ENCODE assay signal across 8 cellular contexts in the genomic region with DNA sequence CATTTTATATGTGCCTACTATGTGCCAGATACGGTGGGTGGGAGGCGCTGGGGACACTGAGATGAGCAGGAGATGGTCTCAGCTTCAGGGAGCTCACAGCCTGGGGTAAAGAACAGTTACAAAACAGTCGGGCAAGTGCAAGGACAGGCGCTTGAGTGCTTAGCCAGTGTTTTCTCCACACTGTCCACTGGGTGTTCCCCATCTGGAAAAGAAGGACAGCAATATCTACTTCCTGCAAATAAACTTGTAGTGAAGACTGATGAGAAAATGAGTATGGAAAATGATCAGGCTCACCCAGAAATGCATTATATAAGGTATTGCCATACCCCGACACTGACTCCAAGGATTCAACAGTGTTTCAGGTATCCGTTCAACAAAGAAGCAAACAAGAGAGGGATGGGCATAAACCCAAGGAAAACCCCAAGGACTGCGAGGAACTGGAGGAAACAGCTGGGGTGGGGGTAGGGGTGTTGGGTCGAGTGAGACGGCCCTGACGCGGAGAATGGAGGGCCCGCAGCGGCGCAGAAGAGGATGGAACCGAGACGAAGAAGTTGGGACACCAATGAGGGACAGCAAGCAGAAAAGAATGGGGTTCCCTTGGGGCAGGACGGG. TPM values are rescaled to one million over a fixed set of nuclear protein-coding genes. Genes with fewer than 3 reads are reported as not detected.
DNase-seq lines count a peak whose midpoint lies in the region; ATAC-seq and TF ChIP-seq lines count a peak whose summit lies in the region.

No MANE protein-coding gene starts in this region.

- no peaks in the 10 kb centered on the region for H3K9me2 ChIP-seq in PC-9 (ENCODE audit: insufficient read depth)

- no peaks in the 10 kb centered on the region for H3F3A ChIP-seq in PC-9 (ENCODE audit: insufficient read depth, low read depth)

- H3K9me3 Mint-ChIP-seq in activated T-cell treated with anti-CD3 and anti-CD28 coated beads, Interleukin-2, amount 50 U/mL, for 4 hours, result no peaks in the 10 kb centered on the region
- no peaks in the 10 kb centered on the region for H3K9me3 Mint-ChIP-seq in memory B cell

- peak overlapping the region; percentile 90 for H3K4me3 Mint-ChIP-seq in activated T-cell treated with anti-CD3 and anti-CD28 coated beads, Interleukin-2, amount 50 U/mL, for 4 hours
- peak overlapping the region; percentile 95 for H3K4me3 Mint-ChIP-seq in memory B cell

- WGBS in ectodermal cell, 2 experiments, result 7 to 12% methylated on average over 17 of the region's 17 CpGs
- 20 to 43% methylated on average over 1 to 17 of the region's 17 CpGs for WGBS in transverse colon (ENCODE audit: low coverage in 1 of 2), 2 donors

- peaks cover 39% of the 10 kb centered on the region for H3K79me2 ChIP-seq in PC-9 (ENCODE audit: low read depth)

- no peak for DNase-seq in activated T-cell treated with anti-CD3 and anti-CD28 coated beads, Interleukin-2, amount 50 U/mL, for 4 hours
- no peak for DNase-seq in activated T-cell treated with anti-CD3 and anti-CD28 coated beads, Interleukin-2, amount 50 U/mL, for 48 hours
- DNase-seq in PC-9 (peak; percentile 20 to 62), memory B cell (ENCODE audit: low spot score in 2 of 2) (no peak), transverse colon (no peak)
- DNase-seq in activated CD8-positive, alpha-beta memory T cell treated with anti-CD3 and anti-CD28 coated beads for 24 hours, result no peak

- CTCF ChIA-PET in PC-9 (lab: Charles Lee), result no interaction called here

- BruUV-seq in PC-9 (replicated peaks; lab: Mats Ljungman, UMichigan), result TSS peak; percentile 40

- H3K27ac Mint-ChIP-seq in memory B cell, result peak overlapping the region; percentile 69

- no peak for ATAC-seq in activated T-cell treated with anti-CD3 and anti-CD28 coated beads, Interleukin-2, amount 50 U/mL, for 4 hours
- ATAC-seq in memory B cell (ENCODE audit: low read depth), result peak; percentile 12
- no peak for ATAC-seq in GM18519 (IDR thresholded peaks at IDR 0.05; ENCODE audit: low FRiP score, unreplicated experiment)

- H3K4me1 ChIP-seq in PC-9 (replicated peaks; ENCODE audit: insufficient read depth) (peaks cover 14% of the 10 kb centered on the region), ectodermal cell (ENCODE audit: control insufficient read depth, insufficient read depth, low read length) (no peaks in the 10 kb centered on the region), transverse colon (peaks cover 0 to 15% (median 0%) of the 10 kb centered on the region in 4 donors)

- H2AFZ ChIP-seq in PC-9, result peak overlapping the region; percentile 99

- intact Hi-C loops in PC-9 (cut with micrococcal nuclease; ENCODE audit: unreplicated experiment), result no loop called here
- intact Hi-C loops in transverse colon (cut with DNase I; ENCODE audit: low total_unique reads), result loop anchor here (5.0 kb wide), 1 partner anchor 427 kb away; no protein-coding TSS in a partner anchor

- peak overlapping the region; percentile 78 for H3K4me2 ChIP-seq in PC-9

- H3K27ac ChIP-seq in PC-9 (no peak overlapping the region), ectodermal cell (ENCODE audit: insufficient read depth, low read depth, low read length, poor library complexity, severe bottlenecking) (no peak overlapping the region), transverse colon (peak overlapping the region; percentile 80 to 86 (median 84))

- H4K20me1 ChIP-seq in PC-9 (ENCODE audit: insufficient read depth), result peaks cover 34% of the 10 kb centered on the region

- TF ChIP-seq EP300 in transverse colon (IDR thresholded peaks at IDR 0.05; ENCODE audit: low read depth), result no peak

- peaks cover 43% of the 10 kb centered on the region for H3K4me1 Mint-ChIP-seq in activated T-cell treated with anti-CD3 and anti-CD28 coated beads, Interleukin-2, amount 50 U/mL, for 4 hours (ENCODE audit: low read depth)
- peaks cover 34% of the 10 kb centered on the region for H3K4me1 Mint-ChIP-seq in memory B cell

- in situ Hi-C loops in transverse colon (cut with MboI; ENCODE audit: low pct_ligation_motif_present in 1 of 4, low pct_unique_long_range_greater_than_20kb in 1 of 4, low sequenced_read_pairs in 3 of 4), result loop anchor here in 1 of 4 donors (25.0 kb wide), 1 partner anchor 118 kb away; the partner anchor contains the start of gene IDS

- no peak for TF ChIP-seq POLR2A in transverse colon (IDR thresholded peaks at IDR 0.05)

- H3K9me3 ChIP-seq in PC-9 (ENCODE audit: insufficient read depth, low read depth) (no peaks in the 10 kb centered on the region), ectodermal cell (ENCODE audit: control insufficient read depth, low read length) (no peaks in the 10 kb centered on the region), transverse colon (no peaks in the 10 kb centered on the region)

- H3K27me3 ChIP-seq in PC-9 (ENCODE audit: insufficient read depth, low read depth), result peaks cover 32% of the 10 kb centered on the region
- H3K27me3 ChIP-seq in ectodermal cell (ENCODE audit: control insufficient read depth, insufficient read depth, low read length, poor library complexity, severe bottlenecking), result peaks cover 22% of the 10 kb centered on the region
- no peaks in the 10 kb centered on the region for H3K27me3 ChIP-seq in transverse colon

- no peaks in the 10 kb centered on the region for H3K36me3 Mint-ChIP-seq in activated T-cell treated with anti-CD3 and anti-CD28 coated beads, Interleukin-2, amount 50 U/mL, for 4 hours (ENCODE audit: insufficient read depth)
- H3K36me3 Mint-ChIP-seq in memory B cell, result no peaks in the 10 kb centered on the region

- POLR2A ChIA-PET in PC-9 (lab: Charles Lee; ENCODE audit: unreplicated experiment), result interaction anchor here (0.5 to 0.6 kb wide), 3 partner anchors 308 to 1011 kb away, joined by 3 to 6 read pairs (median 3); no protein-coding TSS in a partner anchor

- no peaks in the 10 kb centered on the region for H3K27me3 Mint-ChIP-seq in activated T-cell treated with anti-CD3 and anti-CD28 coated beads, Interleukin-2, amount 50 U/mL, for 4 hours (ENCODE audit: low read depth)
- peaks cover 4% of the 10 kb centered on the region for H3K27me3 Mint-ChIP-seq in memory B cell

- H3K4me3 ChIP-seq in PC-9 (peak overlapping the region; percentile 67), ectodermal cell (ENCODE audit: insufficient read depth, low read depth, low read length) (peak overlapping the region; percentile 53), transverse colon (peak overlapping the region; percentile 65 to 87 (median 80))

- TF ChIP-seq CTCF in PC-9 (conservative IDR thresholded peaks at IDR 0.05), result peak; percentile 44; the same call in 1 of the 2 replicates
- TF ChIP-seq CTCF in transverse colon (IDR thresholded peaks at IDR 0.05), result peak in 3 of 5 experiments; percentile 7 to 10 (median 9)

- H3K36me3 ChIP-seq in PC-9 (ENCODE audit: low read depth), result no peaks in the 10 kb centered on the region
- no peaks in the 10 kb centered on the region for H3K36me3 ChIP-seq in ectodermal cell (ENCODE audit: control insufficient read depth, insufficient read depth, low read length)
- no peaks in the 10 kb centered on the region for H3K36me3 ChIP-seq in transverse colon

RNA-seq across cellular contexts. Expression of gene TMEM185A, which starts 0.8 kb away (rescaled TPM):
- total RNA-seq in activated T-cell treated with anti-CD3 and anti-CD28 coated beads, Interleukin-2, amount 50 U/mL, for 4 hours, result 10 to 100 TPM; 14.7 to 20.0 (median 15.7) TPM
- total RNA-seq in PC-9 (2021) (39.5 and 45.7 TPM in 2 replicates), transverse colon (10 to 100 TPM in 2 of 4 donors, 1 to 10 TPM in 2; 2.2 to 26.8 (median 12.0) TPM)
- 17.8 TPM for polyA plus RNA-seq in ectodermal cell (2013, experiment 1 of 4)
- 19.0 TPM for polyA plus RNA-seq in ectodermal cell (2013, experiment 2 of 4)
- polyA plus RNA-seq in ectodermal cell (2013, experiment 3 of 4), result 18.5 TPM
- polyA plus RNA-seq in ectodermal cell (2013, experiment 4 of 4), result 19.3 TPM

RNA-seq across cellular contexts. Expression of gene HSFX2, which starts 35.7 kb away (rescaled TPM):
- not detected for total RNA-seq in activated T-cell treated with anti-CD3 and anti-CD28 coated beads, Interleukin-2, amount 50 U/mL, for 4 hours
- 0.28 and 0.80 TPM in 2 replicates for total RNA-seq in PC-9 (2021)
- not detected for polyA plus RNA-seq in ectodermal cell (2013, experiment 1 of 4)
- not detected for polyA plus RNA-seq in ectodermal cell (2013, experiment 2 of 4)
- 0.85 TPM for polyA plus RNA-seq in ectodermal cell (2013, experiment 3 of 4)
- 0.41 TPM for polyA plus RNA-seq in ectodermal cell (2013, experiment 4 of 4)
- not detected for total RNA-seq in transverse colon

RNA-seq across cellular contexts. Expression of gene MAGEA9B, which starts 43.5 kb away (rescaled TPM):
- not detected for total RNA-seq in activated T-cell treated with anti-CD3 and anti-CD28 coated beads, Interleukin-2, amount 50 U/mL, for 4 hours
- total RNA-seq in PC-9 (2021) (not detected in 2 replicates), transverse colon (not detected)
- polyA plus RNA-seq in ectodermal cell (2013, experiment 1 of 4), result not detected
- polyA plus RNA-seq in ectodermal cell (2013, experiment 2 of 4), result not detected
- not detected for polyA plus RNA-seq in ectodermal cell (2013, experiment 3 of 4)
- not detected for polyA plus RNA-seq in ectodermal cell (2013, experiment 4 of 4)

Comparison
In these comparisons a context has a peak if more than half of its experiments do, and no peak if none do; other contexts are left out.
1. DNase-seq: peak in PC-9 (2 of 2); none in activated T-cell treated with anti-CD3 and anti-CD28 coated beads, Interleukin-2, amount 50 U/mL, for 4 hours (single experiment), activated T-cell treated with anti-CD3 and anti-CD28 coated beads, Interleukin-2, amount 50 U/mL, for 48 hours (0 of 2), memory B cell (0 of 2), transverse colon (single experiment) and activated CD8-positive, alpha-beta memory T cell treated with anti-CD3 and anti-CD28 coated beads for 24 hours (single experiment).
2. H3K27ac ChIP-seq: peak in transverse colon (4 of 4); none in PC-9 (single experiment) and ectodermal cell (single experiment).
3. Peak in every context shown above with its lines, with median percentiles within 50 percentile points of each other: H3K4me3 ChIP-seq.